ENCODE assay signal across 1 cellular context in genomic region chr7:156780724-156781455, GRCh38.
A peak's percentile ranks its signal among the peaks of the same experiment; 100 is the strongest.
TF ChIP-seq lines count a peak whose summit lies in the region.

No MANE protein-coding gene starts in this region.

TF ChIP-seq in GM12878, 131 proteins besides CTCF, POLR2A, EP300 and RAD21 (continued from another document):
- TF ChIP-seq CEBPZ (IDR thresholded peaks at IDR 0.05; ENCODE audit: low read depth, low read length) (no peak), NRF1 (conservative IDR thresholded peaks at IDR 0.05; ENCODE audit: low read depth, low read length) (no peak), ZNF217 (IDR thresholded peaks at IDR 0.05) (no peak), MLLT1 (IDR thresholded peaks at IDR 0.05) (0 out of 2 replicates have a peak, but pooled peaks have one; percentile 35), BACH1 (IDR thresholded peaks at IDR 0.05; ENCODE audit: borderline replicate concordance) (peak; percentile 43; the same call in 1 of the 2 replicates), HCFC1 (IDR thresholded peaks at IDR 0.05; ENCODE audit: low read length) (no peak), SMAD5 (IDR thresholded peaks at IDR 0.05; ENCODE audit: low read depth) (no peak), ZNF207 (IDR thresholded peaks at IDR 0.05; ENCODE audit: borderline replicate concordance) (no peak), ZBTB40 (IDR thresholded peaks at IDR 0.05; ENCODE audit: borderline replicate concordance) (no peak), SP1 (IDR thresholded peaks at IDR 0.05; ENCODE audit: low read depth, low read length) (peak; percentile 25), BRCA1 (IDR thresholded peaks at IDR 0.05; ENCODE audit: low read depth, low read length) (no peak), SIX5 (IDR thresholded peaks at IDR 0.05; ENCODE audit: low read depth, low read length, severe bottlenecking) (no peak), IKZF1 (conservative IDR thresholded peaks at IDR 0.05) (peak; percentile 83), SREBF1 (IDR thresholded peaks at IDR 0.05; ENCODE audit: low read length) (no peak), ZBTB33 (IDR thresholded peaks at IDR 0.05) (no peak), HDAC6 (IDR thresholded peaks at IDR 0.05; ENCODE audit: unreplicated experiment) (no peak), ASH2L (IDR thresholded peaks at IDR 0.05; ENCODE audit: borderline replicate concordance, low read depth) (no peak), POU2F2 (IDR thresholded peaks at IDR 0.05; ENCODE audit: borderline replicate concordance, low read depth, low read length) (peak; percentile 43; the same call in 1 of the 3 replicates), SRF (IDR thresholded peaks at IDR 0.05; ENCODE audit: low read depth in 2 of 2, low read length in 2 of 2) (no peak), SPI1 (IDR thresholded peaks at IDR 0.05; ENCODE audit: borderline replicate concordance, insufficient read depth, low read depth, low read length) (peak; percentile 99), ZNF384 (IDR thresholded peaks at IDR 0.05; ENCODE audit: borderline replicate concordance, low read depth, low read length) (no peak), ZSCAN29 (IDR thresholded peaks at IDR 0.05) (no peak), PAX5 (IDR thresholded peaks at IDR 0.05; ENCODE audit: borderline replicate concordance, low read depth, low read length) (peak; percentile 59; the same call in 1 of the 2 replicates), FOS (IDR thresholded peaks at IDR 0.05; ENCODE audit: borderline replicate concordance, extremely low read depth, insufficient read length) (no peak), TCF7 (IDR thresholded peaks at IDR 0.05; ENCODE audit: borderline replicate concordance) (no peak; the same call in 1 of the 2 replicates), MTA3 (IDR thresholded peaks at IDR 0.05; ENCODE audit: borderline replicate concordance, low read length) (peak; percentile 74; the same call in 1 of the 2 replicates), ATF3 (IDR thresholded peaks at IDR 0.05; ENCODE audit: borderline replicate concordance, extremely low read depth, low read depth, low read length) (no peak), YY1 (IDR thresholded peaks at IDR 0.05; ENCODE audit: low read depth, low read length) (no peak), MXI1 (IDR thresholded peaks at IDR 0.05; ENCODE audit: low read depth, low read length) (peak; percentile 69), GABPA (IDR thresholded peaks at IDR 0.05; ENCODE audit: low read depth) (no peak), IKZF2 (IDR thresholded peaks at IDR 0.05) (peak; percentile 91 to 93)
- TF ChIP-seq, protein P1, sequence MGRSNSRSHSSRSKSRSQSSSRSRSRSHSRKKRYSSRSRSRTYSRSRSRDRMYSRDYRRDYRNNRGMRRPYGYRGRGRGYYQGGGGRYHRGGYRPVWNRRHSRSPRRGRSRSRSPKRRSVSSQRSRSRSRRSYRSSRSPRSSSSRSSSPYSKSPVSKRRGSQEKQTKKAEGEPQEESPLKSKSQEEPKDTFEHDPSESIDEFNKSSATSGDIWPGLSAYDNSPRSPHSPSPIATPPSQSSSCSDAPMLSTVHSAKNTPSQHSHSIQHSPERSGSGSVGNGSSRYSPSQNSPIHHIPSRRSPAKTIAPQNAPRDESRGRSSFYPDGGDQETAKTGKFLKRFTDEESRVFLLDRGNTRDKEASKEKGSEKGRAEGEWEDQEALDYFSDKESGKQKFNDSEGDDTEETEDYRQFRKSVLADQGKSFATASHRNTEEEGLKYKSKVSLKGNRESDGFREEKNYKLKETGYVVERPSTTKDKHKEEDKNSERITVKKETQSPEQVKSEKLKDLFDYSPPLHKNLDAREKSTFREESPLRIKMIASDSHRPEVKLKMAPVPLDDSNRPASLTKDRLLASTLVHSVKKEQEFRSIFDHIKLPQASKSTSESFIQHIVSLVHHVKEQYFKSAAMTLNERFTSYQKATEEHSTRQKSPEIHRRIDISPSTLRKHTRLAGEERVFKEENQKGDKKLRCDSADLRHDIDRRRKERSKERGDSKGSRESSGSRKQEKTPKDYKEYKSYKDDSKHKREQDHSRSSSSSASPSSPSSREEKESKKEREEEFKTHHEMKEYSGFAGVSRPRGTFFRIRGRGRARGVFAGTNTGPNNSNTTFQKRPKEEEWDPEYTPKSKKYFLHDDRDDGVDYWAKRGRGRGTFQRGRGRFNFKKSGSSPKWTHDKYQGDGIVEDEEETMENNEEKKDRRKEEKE (IDR thresholded peaks at IDR 0.05) = no peak
- TF ChIP-seq, protein P2, sequence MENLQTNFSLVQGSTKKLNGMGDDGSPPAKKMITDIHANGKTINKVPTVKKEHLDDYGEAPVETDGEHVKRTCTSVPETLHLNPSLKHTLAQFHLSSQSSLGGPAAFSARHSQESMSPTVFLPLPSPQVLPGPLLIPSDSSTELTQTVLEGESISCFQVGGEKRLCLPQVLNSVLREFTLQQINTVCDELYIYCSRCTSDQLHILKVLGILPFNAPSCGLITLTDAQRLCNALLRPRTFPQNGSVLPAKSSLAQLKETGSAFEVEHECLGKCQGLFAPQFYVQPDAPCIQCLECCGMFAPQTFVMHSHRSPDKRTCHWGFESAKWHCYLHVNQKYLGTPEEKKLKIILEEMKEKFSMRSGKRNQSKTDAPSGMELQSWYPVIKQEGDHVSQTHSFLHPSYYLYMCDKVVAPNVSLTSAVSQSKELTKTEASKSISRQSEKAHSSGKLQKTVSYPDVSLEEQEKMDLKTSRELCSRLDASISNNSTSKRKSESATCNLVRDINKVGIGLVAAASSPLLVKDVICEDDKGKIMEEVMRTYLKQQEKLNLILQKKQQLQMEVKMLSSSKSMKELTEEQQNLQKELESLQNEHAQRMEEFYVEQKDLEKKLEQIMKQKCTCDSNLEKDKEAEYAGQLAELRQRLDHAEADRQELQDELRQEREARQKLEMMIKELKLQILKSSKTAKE (IDR thresholded peaks at IDR 0.05; ENCODE audit: low read depth, poor library complexity, severe bottlenecking) = peak; percentile 90
- TF ChIP-seq, protein P3, sequence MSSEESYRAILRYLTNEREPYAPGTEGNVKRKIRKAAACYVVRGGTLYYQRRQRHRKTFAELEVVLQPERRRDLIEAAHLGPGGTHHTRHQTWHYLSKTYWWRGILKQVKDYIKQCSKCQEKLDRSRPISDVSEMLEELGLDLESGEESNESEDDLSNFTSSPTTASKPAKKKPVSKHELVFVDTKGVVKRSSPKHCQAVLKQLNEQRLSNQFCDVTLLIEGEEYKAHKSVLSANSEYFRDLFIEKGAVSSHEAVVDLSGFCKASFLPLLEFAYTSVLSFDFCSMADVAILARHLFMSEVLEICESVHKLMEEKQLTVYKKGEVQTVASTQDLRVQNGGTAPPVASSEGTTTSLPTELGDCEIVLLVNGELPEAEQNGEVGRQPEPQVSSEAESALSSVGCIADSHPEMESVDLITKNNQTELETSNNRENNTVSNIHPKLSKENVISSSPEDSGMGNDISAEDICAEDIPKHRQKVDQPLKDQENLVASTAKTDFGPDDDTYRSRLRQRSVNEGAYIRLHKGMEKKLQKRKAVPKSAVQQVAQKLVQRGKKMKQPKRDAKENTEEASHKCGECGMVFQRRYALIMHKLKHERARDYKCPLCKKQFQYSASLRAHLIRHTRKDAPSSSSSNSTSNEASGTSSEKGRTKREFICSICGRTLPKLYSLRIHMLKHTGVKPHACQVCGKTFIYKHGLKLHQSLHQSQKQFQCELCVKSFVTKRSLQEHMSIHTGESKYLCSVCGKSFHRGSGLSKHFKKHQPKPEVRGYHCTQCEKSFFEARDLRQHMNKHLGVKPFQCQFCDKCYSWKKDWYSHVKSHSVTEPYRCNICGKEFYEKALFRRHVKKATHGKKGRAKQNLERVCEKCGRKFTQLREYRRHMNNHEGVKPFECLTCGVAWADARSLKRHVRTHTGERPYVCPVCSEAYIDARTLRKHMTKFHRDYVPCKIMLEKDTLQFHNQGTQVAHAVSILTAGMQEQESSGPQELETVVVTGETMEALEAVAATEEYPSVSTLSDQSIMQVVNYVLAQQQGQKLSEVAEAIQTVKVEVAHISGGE (CRISPR knock-in tag; IDR thresholded peaks at IDR 0.05) = no peak
- TF ChIP-seq, protein P4, sequence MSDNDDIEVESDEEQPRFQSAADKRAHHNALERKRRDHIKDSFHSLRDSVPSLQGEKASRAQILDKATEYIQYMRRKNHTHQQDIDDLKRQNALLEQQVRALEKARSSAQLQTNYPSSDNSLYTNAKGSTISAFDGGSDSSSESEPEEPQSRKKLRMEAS (IDR thresholded peaks at IDR 0.05; ENCODE audit: low read depth, low read length) = no peak
- TF ChIP-seq, protein P5, sequence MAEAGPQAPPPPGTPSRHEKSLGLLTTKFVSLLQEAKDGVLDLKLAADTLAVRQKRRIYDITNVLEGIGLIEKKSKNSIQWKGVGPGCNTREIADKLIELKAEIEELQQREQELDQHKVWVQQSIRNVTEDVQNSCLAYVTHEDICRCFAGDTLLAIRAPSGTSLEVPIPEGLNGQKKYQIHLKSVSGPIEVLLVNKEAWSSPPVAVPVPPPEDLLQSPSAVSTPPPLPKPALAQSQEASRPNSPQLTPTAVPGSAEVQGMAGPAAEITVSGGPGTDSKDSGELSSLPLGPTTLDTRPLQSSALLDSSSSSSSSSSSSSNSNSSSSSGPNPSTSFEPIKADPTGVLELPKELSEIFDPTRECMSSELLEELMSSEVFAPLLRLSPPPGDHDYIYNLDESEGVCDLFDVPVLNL (IDR thresholded peaks at IDR 0.05; ENCODE audit: low read depth, low read length) = no peak
